In genomic region chr9:73155389-73155788, GRCh38 we compare ENCODE assay signal across 12 cellular contexts. TPM values are rescaled to one million over a fixed set of nuclear protein-coding genes. Genes with fewer than 3 reads are reported as not detected.
A peak's percentile ranks its signal among the peaks of the same experiment; 100 is the strongest.
DNase-seq lines count a peak whose midpoint lies in the region; ATAC-seq and TF ChIP-seq lines count a peak whose summit lies in the region.
"Had no signal": no experiment of that assay in that cellular context is flagged by ENCODE, and none has a peak within 500 bp of the region (broad histone marks: within the 10 kb centered on the region; RNA-seq: fewer than 3 reads in every experiment).

No MANE protein-coding gene starts in this region.

- peaks cover 77% of the 10 kb centered on the region for H3K79me2 ChIP-seq in mammary epithelial cell (ENCODE audit: insufficient read depth, low read length)

- H3K4me1 ChIP-seq in mammary epithelial cell (ENCODE audit: insufficient read depth, low read length): peaks cover 26% of the 10 kb centered on the region
- peaks cover 31 to 48% of the 10 kb centered on the region in 2 donors for H3K4me1 ChIP-seq in naive thymus-derived CD4-positive, alpha-beta T cell (ENCODE audit: control insufficient read depth in 2 of 2, insufficient read depth in 2 of 2, low read length in 2 of 2)

- intact Hi-C loops in mammary epithelial cell (cut with micrococcal nuclease): no loop called here
- intact Hi-C loops in naive thymus-derived CD4-positive, alpha-beta T cell (cut with micrococcal nuclease): loop anchor here (1.0 to 10.0 kb wide), 13 partner anchors 13 to 1929 kb away; partner anchors contain the start of genes CARNMT1 (in 2 of the 2), C9orf40 (in 1 of the 2), CEMIP2 (in 1 of the 2) and NMRK1 (in 1 of the 2)

- 0% methylated on average over 3 of the region's 3 CpGs for WGBS in mammary epithelial cell (ENCODE audit: low coverage, missing lambda C conversion rate)

- peaks cover 7% of the 10 kb centered on the region for H4K20me1 ChIP-seq in mammary epithelial cell (ENCODE audit: insufficient read depth, low read length)

- peaks cover 0 to 46% (median 25%) of the 10 kb centered on the region in 5 donors for H3K36me3 Mint-ChIP-seq in naive thymus-derived CD4-positive, alpha-beta T cell

- DNase-seq in CD1c-positive myeloid dendritic cell (ENCODE audit: extremely low spot score): peak; percentile 34
- no peak for DNase-seq in mammary epithelial cell
- DNase-seq in naive thymus-derived CD4-positive, alpha-beta T cell: peak in 7 of 9 donors; percentile 18 to 51 (median 38)
- no peak for DNase-seq in SHP77 (lab: John Stamatoyannopoulos, UW)
- DNase-seq: effector CD4-positive, alpha-beta T cell; GOT3; NCI-H2029 treated with DMSO at 0.1 percent for 48 hours had no signal

- peak overlapping the region; percentile 100 for H3K9ac ChIP-seq in mammary epithelial cell (ENCODE audit: insufficient read depth, low read length)

- H3K27ac Mint-ChIP-seq in naive thymus-derived CD4-positive, alpha-beta T cell: peak overlapping the region; percentile 86 to 97 (median 96)

- H3K36me3 ChIP-seq in KOPT-K1 (ENCODE audit: insufficient read depth, low read length) (no peaks in the 10 kb centered on the region), mammary epithelial cell (ENCODE audit: insufficient read depth, low read length) (peaks cover 28% of the 10 kb centered on the region)
- peaks cover 5 to 14% (median 7%) of the 10 kb centered on the region in 3 experiments for H3K36me3 ChIP-seq in naive thymus-derived CD4-positive, alpha-beta T cell (ENCODE audit: control insufficient read depth in 2 of 3, insufficient read depth in 3 of 3, low read length in 3 of 3)

- H3K4me3 ChIP-seq in mammary epithelial cell (replicated peaks in 1 of 3; ENCODE audit: insufficient read depth in 1 of 3, low read depth in 2 of 3, low read length in 3 of 3): peak overlapping the region in 2 of 3 experiments; percentile 97 to 99
- H3K4me3 ChIP-seq in naive thymus-derived CD4-positive, alpha-beta T cell (ENCODE audit: low read length): peak overlapping the region; percentile 67

- CTCF ChIA-PET in mammary epithelial cell (lab: Charles Lee; ENCODE audit: low non-redundant PET): no interaction called here
- CTCF ChIA-PET in naive thymus-derived CD4-positive, alpha-beta T cell (lab: Charles Lee): interaction anchor here (0.8 to 1.4 kb wide), 6 partner anchors 15 to 48 kb away, joined by 4 to 7 read pairs (median 6); no protein-coding TSS in a partner anchor

- peak overlapping the region; percentile 80 for H3K4me2 ChIP-seq in mammary epithelial cell (ENCODE audit: insufficient read depth, low read depth, low read length)

- H3K9me3 ChIP-seq in KOPT-K1 (ENCODE audit: insufficient read depth, low read length, poor library complexity, severe bottlenecking): no peaks in the 10 kb centered on the region
- H3K9me3 ChIP-seq in mammary epithelial cell (replicated peaks; ENCODE audit: insufficient read depth, low read length): no peaks in the 10 kb centered on the region
- H3K9me3 ChIP-seq in naive thymus-derived CD4-positive, alpha-beta T cell (ENCODE audit: control insufficient read depth in 2 of 3, low read length in 3 of 3): no peaks in the 10 kb centered on the region

- H3K27ac ChIP-seq in KOPT-K1 (ENCODE audit: low read depth, low read length, poor library complexity, severe bottlenecking) (peak overlapping the region; percentile 77), mammary epithelial cell (ENCODE audit: insufficient read depth, low read depth, low read length) (peak overlapping the region; percentile 99)
- H3K27ac ChIP-seq in naive thymus-derived CD4-positive, alpha-beta T cell (ENCODE audit: low read depth, low read length): peak overlapping the region; percentile 77

- dilution Hi-C loops in mammary epithelial cell (cut with HindIII; ENCODE audit: low sequenced_read_pairs): no loop called here

- BruUV-seq in mammary epithelial cell (replicated peaks; lab: Mats Ljungman, UMichigan): no TSS peak

- H3K27me3 Mint-ChIP-seq in naive thymus-derived CD4-positive, alpha-beta T cell: peaks cover 0 to 2% (median 0%) of the 10 kb centered on the region in 5 donors

- H3K4me3 Mint-ChIP-seq in naive thymus-derived CD4-positive, alpha-beta T cell: peak overlapping the region; percentile 81 to 98 (median 90)

- no peak for TF ChIP-seq CTCF in mammary epithelial cell (conservative IDR thresholded peaks at IDR 0.05 in 1 of 2, IDR thresholded peaks at IDR 0.05 in 1 of 2; ENCODE audit: extremely low read depth in 1 of 2, insufficient read depth in 1 of 2, low read depth in 1 of 2, low read length in 2 of 2)

- no peaks in the 10 kb centered on the region for H3K27me3 ChIP-seq in mammary epithelial cell (ENCODE audit: insufficient read depth, low read length)
- no peaks in the 10 kb centered on the region for H3K27me3 ChIP-seq in naive thymus-derived CD4-positive, alpha-beta T cell (ENCODE audit: control insufficient read depth in 2 of 2, insufficient read depth in 2 of 2, low read length in 2 of 2)

- POLR2A ChIA-PET in naive thymus-derived CD4-positive, alpha-beta T cell (lab: Charles Lee): interaction anchor here (0.7 to 1.8 kb wide), 3 partner anchors 22 to 28 kb away, joined by 3 to 12 read pairs (median 3); no protein-coding TSS in a partner anchor

- peaks cover 0 to 2% (median 0%) of the 10 kb centered on the region in 11 donors for H3K9me3 Mint-ChIP-seq in naive thymus-derived CD4-positive, alpha-beta T cell

- no peak overlapping the region for H2AFZ ChIP-seq in mammary epithelial cell (ENCODE audit: low read depth, low read length)

- H3K4me1 Mint-ChIP-seq in naive thymus-derived CD4-positive, alpha-beta T cell: peaks cover 45 to 96% (median 79%) of the 10 kb centered on the region in 7 donors

- in situ Hi-C loops in mammary epithelial cell (cut with MboI; ENCODE audit: low sequenced_read_pairs in 2 of 2): no loop called here

- ATAC-seq in naive thymus-derived CD4-positive, alpha-beta T cell: peak; percentile 20
- no peak for ATAC-seq in HG02840 (IDR thresholded peaks at IDR 0.05; ENCODE audit: low FRiP score, unreplicated experiment)
- ATAC-seq in HG02623 (IDR thresholded peaks at IDR 0.05; ENCODE audit: unreplicated experiment): no peak
- no peak for ATAC-seq in HG02642 (IDR thresholded peaks at IDR 0.05; ENCODE audit: poor library complexity, unreplicated experiment)
- ATAC-seq: Right ventricle myocardium inferior had no signal

RNA-seq across cellular contexts. Expression of gene ANXA1, which starts 3.7 kb away (rescaled TPM):
- 100 to 1,000 TPM; 461 to 672 TPM for total RNA-seq in mammary epithelial cell
- polyA plus RNA-seq in mammary epithelial cell: 564 TPM
- 268 TPM for polyA minus RNA-seq in mammary epithelial cell
- 100 to 1,000 TPM in 3 of 5 experiments, 10 to 100 TPM in 2; 90.2 to 649 (median 145) TPM for total RNA-seq in naive thymus-derived CD4-positive, alpha-beta T cell
- 100 to 1,000 TPM; 102 to 163 TPM for polyA plus RNA-seq in naive thymus-derived CD4-positive, alpha-beta T cell

Comparison
In these comparisons a context has a peak if more than half of its experiments do, and no peak if none do; other contexts are left out.
1. DNase-seq: peak in CD1c-positive myeloid dendritic cell (single experiment) and naive thymus-derived CD4-positive, alpha-beta T cell (7 of 9); none in mammary epithelial cell (single experiment) and SHP77 (0 of 2).
2. Peak in every context shown above with its lines, with median percentiles within 50 percentile points of each other: H3K27ac ChIP-seq.